In the genomic region with DNA sequence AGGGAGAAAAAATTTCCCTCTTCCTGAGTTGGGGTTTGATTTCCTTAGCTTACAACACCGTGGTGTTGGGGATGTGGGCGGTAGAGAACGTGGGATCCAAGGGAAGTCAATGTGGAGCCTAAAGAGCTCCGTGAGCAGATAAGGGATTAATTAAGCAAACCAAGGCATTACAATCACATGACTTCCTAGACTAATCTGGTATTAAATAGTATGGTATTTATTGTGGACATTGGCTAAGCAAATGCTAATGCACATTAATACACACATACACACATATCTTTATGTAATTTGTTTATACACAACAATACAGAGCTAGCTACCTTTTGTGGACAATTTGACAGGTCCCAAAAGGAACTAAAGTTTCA, we compare ENCODE assay signal across 8 cellular contexts. TPM values are rescaled to one million over a fixed set of nuclear protein-coding genes. Genes with fewer than 3 reads are reported as not detected.
DNase-seq lines count a peak whose midpoint lies in the region; ATAC-seq and TF ChIP-seq lines count a peak whose summit lies in the region.

No MANE protein-coding gene starts in this region.

- peak overlapping the region; percentile 24 for H3K9ac ChIP-seq in trophoblast cell (ENCODE audit: low read length)

- peak overlapping the region; percentile 81 for H3K14ac ChIP-seq in trophoblast cell (ENCODE audit: low read length)

- H2BK5ac ChIP-seq in trophoblast cell (ENCODE audit: low read depth, low read length, poor library complexity), result peak overlapping the region; percentile 82

- H3K27me3 ChIP-seq in DOHH2 (ENCODE audit: control insufficient read depth, low read length) (no peaks in the 10 kb centered on the region), trophoblast cell (ENCODE audit: insufficient read depth, low read length) (no peaks in the 10 kb centered on the region)

- intact Hi-C loops in OCI-LY7 (cut with micrococcal nuclease; ENCODE audit: unreplicated experiment), result no loop called here
- intact Hi-C loops in posterior vena cava (cut with DNase I), result loop anchor here in 1 of 2 donors (2.0 kb wide), 1 partner anchor 32 kb away; no protein-coding TSS in a partner anchor

- H2BK12ac ChIP-seq in trophoblast cell (ENCODE audit: low read length), result peak overlapping the region; percentile 28

- TF ChIP-seq CTCF in DOHH2 (IDR thresholded peaks at IDR 0.05; ENCODE audit: low read depth, low read length, poor library complexity, severe bottlenecking) (no peak), OCI-LY7 (conservative IDR thresholded peaks at IDR 0.05; ENCODE audit: low read length) (no peak)

- CTCF ChIA-PET in OCI-LY7 (lab: Charles Lee; ENCODE audit: unreplicated experiment), result interaction anchor here (0.6 to 3.4 kb wide), 9 partner anchors 11 to 1620 kb away, joined by 3 to 35 read pairs (median 4); a partner anchor contains a TSS

- POLR2A ChIA-PET in OCI-LY7 (lab: Charles Lee), result interaction anchor here (0.7 to 4.2 kb wide), 17 partner anchors 8 to 251 kb away, joined by 3 to 85 read pairs (median 9); a partner anchor contains a TSS

- no peak overlapping the region for H3K23ac ChIP-seq in trophoblast cell (ENCODE audit: low read length)

- peak overlapping the region; percentile 85 for H4K12ac ChIP-seq in trophoblast cell (ENCODE audit: low read depth, low read length)

- H3K4ac ChIP-seq in trophoblast cell (ENCODE audit: low read depth, low read length), result peak overlapping the region; percentile 65

- peak overlapping the region; percentile 48 for H2BK120ac ChIP-seq in trophoblast cell (ENCODE audit: insufficient read depth, low read length, poor library complexity)

- DNase-seq in OCI-LY7 (ENCODE audit: low spot score) (no peak), epidermal melanocyte (ENCODE audit: insufficient read length, low spot score) (peak; percentile 8), trophoblast cell (peak in 1 of 2 donors; percentile 40), SKM-1 treated with dmso at 0.1 percent for 144 hours (lab: John Stamatoyannopoulos, UW; ENCODE audit: unreplicated experiment) (no peak), posterior vena cava (ENCODE audit: low spot score) (no peak)

- H4K20me1 ChIP-seq in DOHH2 (ENCODE audit: control insufficient read depth, insufficient read depth, low read depth, low read length) (no peaks in the 10 kb centered on the region), OCI-LY7 (ENCODE audit: insufficient read depth, low read length) (no peaks in the 10 kb centered on the region)

- H3K79me1 ChIP-seq in trophoblast cell (ENCODE audit: low read length), result peaks cover 15% of the 10 kb centered on the region

- H4K8ac ChIP-seq in trophoblast cell (ENCODE audit: low read depth, low read length), result peak overlapping the region; percentile 98

- WGBS in trophoblast cell (ENCODE audit: extremely low coverage, insufficient coverage, insufficient read length), result no CpG with 5 or more reads among the region's 4 CpGs

- H3K79me2 ChIP-seq in DOHH2 (ENCODE audit: control insufficient read depth, low read length) (peaks cover 41% of the 10 kb centered on the region), OCI-LY7 (ENCODE audit: insufficient read depth, low read depth, low read length) (peaks cover 23% of the 10 kb centered on the region; the same call in 1 of the 2 replicates), trophoblast cell (ENCODE audit: control insufficient read depth, insufficient read depth, low read length, poor library complexity) (peaks cover 6% of the 10 kb centered on the region)

- no peaks in the 10 kb centered on the region for H3K9me2 ChIP-seq in DOHH2 (replicated peaks; ENCODE audit: control insufficient read depth, low read length)
- no peaks in the 10 kb centered on the region for H3K9me2 ChIP-seq in OCI-LY7 (ENCODE audit: insufficient read depth, low read length)

- H3K36me3 ChIP-seq in DOHH2 (ENCODE audit: control insufficient read depth, low read length), result peaks cover 13% of the 10 kb centered on the region
- no peaks in the 10 kb centered on the region; the same call in 1 of the 2 replicates for H3K36me3 ChIP-seq in OCI-LY7 (ENCODE audit: insufficient read depth, low read length)
- H3K36me3 ChIP-seq in trophoblast cell (ENCODE audit: control insufficient read depth in 1 of 2, insufficient read depth in 2 of 2, low read length in 2 of 2), result peaks cover 2% of the 10 kb centered on the region in 2 experiments

- peaks cover 5% of the 10 kb centered on the region for H3F3A ChIP-seq in DOHH2 (ENCODE audit: control insufficient read depth, insufficient read depth)

- no TSS peak for BruUV-seq in OCI-LY7 (replicated peaks; lab: Mats Ljungman, UMichigan)

- H3K4me2 ChIP-seq in DOHH2 (ENCODE audit: low read length), result peak overlapping the region; percentile 95
- H3K4me2 ChIP-seq in OCI-LY7 (ENCODE audit: low read length), result peak overlapping the region; percentile 100
- peak overlapping the region; percentile 78 for H3K4me2 ChIP-seq in trophoblast cell (ENCODE audit: low read length)

- H3K27ac ChIP-seq in DOHH2 (ENCODE audit: low read depth, low read length) (peak overlapping the region; percentile 78), OCI-LY7 (ENCODE audit: low read depth, low read length, poor library complexity, severe bottlenecking) (peak overlapping the region; percentile 77), trophoblast cell (ENCODE audit: low read depth, low read length) (peak overlapping the region; percentile 98)

- peak overlapping the region; percentile 90 for H4K91ac ChIP-seq in trophoblast cell (ENCODE audit: low read depth, low read length)

- ATAC-seq in GM19395 (IDR thresholded peaks at IDR 0.05; ENCODE audit: unreplicated experiment), result no peak
- no peak for ATAC-seq in GM18867 (IDR thresholded peaks at IDR 0.05; ENCODE audit: unreplicated experiment)

- H3K4me3 ChIP-seq in DOHH2 (ENCODE audit: low read length) (peak overlapping the region; percentile 94), OCI-LY7 (ENCODE audit: low read depth, low read length, poor library complexity, severe bottlenecking) (peak overlapping the region; percentile 81), trophoblast cell (ENCODE audit: low read depth, low read length) (no peak overlapping the region)

- H2AK5ac ChIP-seq in trophoblast cell (ENCODE audit: low read length), result peak overlapping the region; percentile 98

- H3K9me3 ChIP-seq in DOHH2 (ENCODE audit: control insufficient read depth, insufficient read depth, low read length), result no peaks in the 10 kb centered on the region
- no peaks in the 10 kb centered on the region for H3K9me3 ChIP-seq in OCI-LY7 (ENCODE audit: low read length)
- H3K9me3 ChIP-seq in trophoblast cell (ENCODE audit: insufficient read depth, low read depth, low read length), result peaks cover 3% of the 10 kb centered on the region

- H2AFZ ChIP-seq in OCI-LY7 (ENCODE audit: low read length) (peak overlapping the region; percentile 65; the same call in 1 of the 2 replicates), trophoblast cell (ENCODE audit: insufficient read depth, low read length, poor library complexity) (peak overlapping the region; percentile 82)

- H3K18ac ChIP-seq in trophoblast cell (ENCODE audit: low read length), result peak overlapping the region; percentile 95

- H3K4me1 ChIP-seq in DOHH2 (ENCODE audit: control insufficient read depth, low read length) (peaks cover 38% of the 10 kb centered on the region), OCI-LY7 (ENCODE audit: insufficient read depth, low read length, poor library complexity, severe bottlenecking) (peaks cover 40% of the 10 kb centered on the region), trophoblast cell (ENCODE audit: control insufficient read depth in 1 of 2, insufficient read depth in 2 of 2, low read length in 2 of 2) (peaks cover 2 to 19% of the 10 kb centered on the region in 2 experiments)

RNA-seq across cellular contexts. Expression of a gene that starts 0.8 kb away (rescaled TPM):
- 63.8 and 76.1 TPM in 2 replicates for total RNA-seq in OCI-LY7 (2014; rRNA removed; shearing (Covaris generic))
- total RNA-seq in OCI-LY7 (2022), result 43.7 and 45.6 TPM in 2 replicates
- 31.8 and 33.9 TPM in 2 replicates for polyA plus RNA-seq in trophoblast cell (2013)
- total RNA-seq in posterior vena cava, result 10 to 100 TPM; 40.1 to 44.2 TPM

RNA-seq across cellular contexts. Expression of a gene that starts 1.6 kb away (rescaled TPM):
- 37.5 and 46.0 TPM in 2 replicates for total RNA-seq in OCI-LY7 (2014; rRNA removed; shearing (Covaris generic))
- total RNA-seq in OCI-LY7 (2022) (54.1 and 61.1 TPM in 2 replicates), posterior vena cava (10 to 100 TPM; 19.9 to 23.1 TPM)
- 11.4 and 11.9 TPM in 2 replicates for polyA plus RNA-seq in trophoblast cell (2013)

RNA-seq across cellular contexts. Expression of a gene that starts 7.3 kb away (rescaled TPM):
- 0.76 and 2.5 TPM in 2 replicates for total RNA-seq in OCI-LY7 (2014; rRNA removed; shearing (Covaris generic))
- total RNA-seq in OCI-LY7 (2022) (1.2 and 1.4 TPM in 2 replicates), posterior vena cava (not detected)
- 0.08 TPM in 1 of 2 replicates, not detected in the other for polyA plus RNA-seq in trophoblast cell (2013)

RNA-seq across cellular contexts. Expression of a gene that starts 33.2 kb away (rescaled TPM):
- 59.7 and 68.3 TPM in 2 replicates for total RNA-seq in OCI-LY7 (2014; rRNA removed; shearing (Covaris generic))
- total RNA-seq in OCI-LY7 (2022) (137 and 162 TPM in 2 replicates), posterior vena cava (10 to 100 TPM; 81.0 to 93.9 TPM)
- 34.7 and 35.1 TPM in 2 replicates for polyA plus RNA-seq in trophoblast cell (2013)

RNA-seq across cellular contexts. Expression of a gene that starts 35.7 kb away (rescaled TPM):
- 7.0 and 11.7 TPM in 2 replicates for total RNA-seq in OCI-LY7 (2014; rRNA removed; shearing (Covaris generic))
- total RNA-seq in OCI-LY7 (2022) (35.0 and 35.6 TPM in 2 replicates), posterior vena cava (10 to 100 TPM; 24.6 to 34.5 TPM)
- 31.0 and 31.4 TPM in 2 replicates for polyA plus RNA-seq in trophoblast cell (2013)
